ENCODE assay signal across 1 cellular context in genomic region chr5:71780597-71780996, GRCh38.
TF ChIP-seq lines count a peak whose summit lies in the region.

No MANE protein-coding gene starts in this region.

TF ChIP-seq in H1, 55 proteins besides CTCF, POLR2A, EP300 and RAD21:
- TF ChIP-seq HDAC6 (IDR thresholded peaks at IDR 0.05; ENCODE audit: low read depth, low read length) (no peak), KDM1A (IDR thresholded peaks at IDR 0.05; ENCODE audit: borderline replicate concordance, low read length) (no peak), TAF7 (optimal IDR thresholded peaks at IDR 0.05; ENCODE audit: borderline replicate concordance, low read depth, low read length) (no peak), SP1 (IDR thresholded peaks at IDR 0.05; ENCODE audit: low read depth, low read length) (no peak), TAF1 (IDR thresholded peaks at IDR 0.05; ENCODE audit: low read depth, low read length) (no peak), JUN (IDR thresholded peaks at IDR 0.05; ENCODE audit: low read depth, low read length) (no peak), NANOG (IDR thresholded peaks at IDR 0.05; ENCODE audit: insufficient read depth, low read depth, low read length, poor library complexity, severe bottlenecking) (no peak), RNF2 (IDR thresholded peaks at IDR 0.05; ENCODE audit: borderline replicate concordance, low read depth, low read length, missing control alignments, poor library complexity, severe bottlenecking) (no peak), MAFK (IDR thresholded peaks at IDR 0.05; ENCODE audit: low read depth, low read length) (no peak), BACH1 (IDR thresholded peaks at IDR 0.05; ENCODE audit: low read length) (no peak), KDM4A (IDR thresholded peaks at IDR 0.05; ENCODE audit: low read depth, low read length, severe bottlenecking) (no peak)
- TF ChIP-seq, protein P1, sequence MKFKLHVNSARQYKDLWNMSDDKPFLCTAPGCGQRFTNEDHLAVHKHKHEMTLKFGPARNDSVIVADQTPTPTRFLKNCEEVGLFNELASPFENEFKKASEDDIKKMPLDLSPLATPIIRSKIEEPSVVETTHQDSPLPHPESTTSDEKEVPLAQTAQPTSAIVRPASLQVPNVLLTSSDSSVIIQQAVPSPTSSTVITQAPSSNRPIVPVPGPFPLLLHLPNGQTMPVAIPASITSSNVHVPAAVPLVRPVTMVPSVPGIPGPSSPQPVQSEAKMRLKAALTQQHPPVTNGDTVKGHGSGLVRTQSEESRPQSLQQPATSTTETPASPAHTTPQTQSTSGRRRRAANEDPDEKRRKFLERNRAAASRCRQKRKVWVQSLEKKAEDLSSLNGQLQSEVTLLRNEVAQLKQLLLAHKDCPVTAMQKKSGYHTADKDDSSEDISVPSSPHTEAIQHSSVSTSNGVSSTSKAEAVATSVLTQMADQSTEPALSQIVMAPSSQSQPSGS (IDR thresholded peaks at IDR 0.05; ENCODE audit: low read length): no peak
TF ChIP-seq in H1: peak in this region for 0.
